24 cellular contexts compared by ENCODE assay signal in the genomic region with DNA sequence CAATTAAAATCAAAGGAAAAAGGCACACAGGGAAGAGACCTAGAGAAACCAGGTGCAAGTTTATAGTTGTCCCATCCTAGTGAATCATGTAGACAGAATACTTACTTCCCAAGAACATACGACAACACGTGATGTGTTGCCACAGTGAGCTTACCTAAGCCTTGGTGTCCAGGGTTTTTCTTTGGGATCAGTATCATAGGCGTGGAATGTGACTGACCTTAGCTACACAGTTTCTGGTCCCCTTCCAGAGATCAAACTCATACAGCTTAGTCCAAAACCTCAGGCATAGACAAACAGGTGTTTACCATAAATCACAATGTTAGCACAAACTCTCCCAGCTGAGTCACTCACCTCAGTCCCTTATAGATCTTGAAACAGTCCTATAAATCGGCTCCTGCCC. TPM values are rescaled to one million over a fixed set of nuclear protein-coding genes. Genes with fewer than 3 reads are reported as not detected.
"Had no signal": no experiment of that assay in that cellular context is flagged by ENCODE, and none has a peak within 500 bp of the region (broad histone marks: within the 10 kb centered on the region; RNA-seq: fewer than 3 reads in every experiment).

No MANE protein-coding gene starts in this region.

- H3K36me3 ChIP-seq: MG63, Peyer's patch, SJSA1 had no signal

- H3K27ac ChIP-seq: KMS-11, Peyer's patch, SJSA1, SK-N-MC had no signal

- ATAC-seq: K562 had no signal

- H3K9ac ChIP-seq: KMS-11 had no signal

- H3K4me1 ChIP-seq: Peyer's patch, SJSA1 had no signal

- H3K4me3 ChIP-seq: K562, MG63, Peyer's patch, SJSA1, SK-N-MC had no signal

- DNase-seq: Kasumi-1, MG63, NCI-H1092 treated with DMSO at 0.1 percent for 48 hours, NCI-H1436, NCI-H187, NCI-H2029, NCI-H2081 treated with DMSO at 0.1 percent for 48 hours, NCI-H2171, NCI-H226, NCI-H446, NCI-H510A, NCI-H524 treated with DMSO at 0.1 percent for 48 hours, NCI-H69, NCI-H774, Peyer's patch, Right ventricle myocardium superior, RPMI8226, SIG-M5 had no signal

- H3K27me3 ChIP-seq: MG63, Peyer's patch, SJSA1 had no signal

- H3K4me2 ChIP-seq: KMS-11 had no signal

- H3K9me3 ChIP-seq: Peyer's patch had no signal

RNA-seq across cellular contexts. Expression of gene SLC25A31, which starts 17.7 kb away (rescaled TPM):
- total RNA-seq: HT1080, K562, Peyer's patch, Right ventricle myocardium superior, SJSA1 had no signal
- polyA plus RNA-seq: IgD-negative memory B cell had no signal

RNA-seq across cellular contexts. Expression of gene HSPA4L, which starts 34.2 kb away (rescaled TPM):
- polyA plus RNA-seq: IgD-negative memory B cell had no signal
